In genomic region chr21:45306453-45306831, GRCh38 we compare ENCODE assay signal across 11 cellular contexts. TPM values are rescaled to one million over a fixed set of nuclear protein-coding genes. Genes with fewer than 3 reads are reported as not detected.
DNase-seq lines count a peak whose midpoint lies in the region; ATAC-seq and TF ChIP-seq lines count a peak whose summit lies in the region.
"Had no signal": no experiment of that assay in that cellular context is flagged by ENCODE, and none has a peak within 500 bp of the region (broad histone marks: within the 10 kb centered on the region; RNA-seq: fewer than 3 reads in every experiment).

No MANE protein-coding gene starts in this region.

- ATAC-seq in right cardiac atrium (no peak), upper lobe of left lung (ENCODE audit: low FRiP score in 2 of 2) (no peak), HG02642 (IDR thresholded peaks at IDR 0.05; ENCODE audit: poor library complexity, unreplicated experiment) (no peak)
- ATAC-seq: naive thymus-derived CD8-positive, alpha-beta T cell; stimulated activated effector memory CD8-positive, alpha-beta T cell treated with anti-CD3 and anti-CD28 coated beads, Interleukin-12 subunit alpha, Interleukin-12 subunit beta, amount 100 ng/mL, for 72 hours had no signal

- TF ChIP-seq CTCF in brain (conservative IDR thresholded peaks at IDR 0.05) (no peak), upper lobe of left lung (IDR thresholded peaks at IDR 0.05) (no peak)

- no peak overlapping the region for H3K9ac ChIP-seq in trophoblast cell (ENCODE audit: low read length)

- peak overlapping the region; percentile 40 for H2BK120ac ChIP-seq in trophoblast cell (ENCODE audit: insufficient read depth, low read length, poor library complexity)

- 84% methylated on average over 18 of the region's 18 CpGs for WGBS in right cardiac atrium
- WGBS in trophoblast cell (ENCODE audit: extremely low coverage, insufficient coverage, insufficient read length): no CpG with 5 or more reads among the region's 18 CpGs
- 88 to 89% methylated on average over 14 to 18 of the region's 18 CpGs for WGBS in upper lobe of left lung, 2 donors

- no peak overlapping the region for H3K18ac ChIP-seq in trophoblast cell (ENCODE audit: low read length)

- no peak overlapping the region for H3K23ac ChIP-seq in trophoblast cell (ENCODE audit: low read length)

- peak overlapping the region; percentile 12 for H4K8ac ChIP-seq in trophoblast cell (ENCODE audit: low read depth, low read length)

- H3K27ac Mint-ChIP-seq in brain: peak overlapping the region in 3 of 5 experiments; percentile 72 to 94 (median 78)
- H3K27ac Mint-ChIP-seq: stimulated activated effector memory CD8-positive, alpha-beta T cell treated with anti-CD3 and anti-CD28 coated beads, Interleukin-12 subunit alpha, Interleukin-12 subunit beta, amount 100 ng/mL, for 72 hours had no signal

- peaks cover 42% of the 10 kb centered on the region for H3K4me1 Mint-ChIP-seq in brain

- no peak overlapping the region for H3K4me2 ChIP-seq in trophoblast cell (ENCODE audit: low read length)

- H3K36me3 ChIP-seq in trophoblast cell (ENCODE audit: control insufficient read depth in 1 of 2, insufficient read depth in 2 of 2, low read length in 2 of 2): peaks cover 0 to under 1% of the 10 kb centered on the region in 2 experiments
- no peaks in the 10 kb centered on the region for H3K36me3 ChIP-seq in upper lobe of left lung

- peak overlapping the region; percentile 2 for H2BK5ac ChIP-seq in trophoblast cell (ENCODE audit: low read depth, low read length, poor library complexity)

- intact Hi-C loops in right cardiac atrium (cut with DNase I): loop anchor here in 1 of 4 donors (5.0 kb wide), 1 partner anchor 56 kb away; no protein-coding TSS in a partner anchor

- H3K4me3 ChIP-seq in right cardiac atrium (ENCODE audit: low read length) (no peak overlapping the region), trophoblast cell (ENCODE audit: low read depth, low read length) (no peak overlapping the region), upper lobe of left lung (no peak overlapping the region)

- H3K9me3 ChIP-seq in right cardiac atrium (ENCODE audit: control insufficient read depth, low read length): no peaks in the 10 kb centered on the region
- H3K9me3 ChIP-seq in trophoblast cell (ENCODE audit: insufficient read depth, low read depth, low read length): peaks cover 5% of the 10 kb centered on the region
- H3K9me3 ChIP-seq in upper lobe of left lung: no peaks in the 10 kb centered on the region

- DNase-seq in right cardiac atrium (peak in 2 of 3 donors; percentile 43 to 50), trophoblast cell (no peak), upper lobe of left lung (peak in 1 of 2 donors; percentile 71), NCI-H69 (lab: John Stamatoyannopoulos, UW) (no peak), NCI-H146 treated with DMSO at 0.1 percent for 48 hours (lab: John Stamatoyannopoulos, UW; ENCODE audit: unreplicated experiment) (no peak)
- DNase-seq: NCI-H446 treated with DMSO at 0.1 percent for 48 hours; stimulated activated CD4-positive, alpha-beta T cell treated with anti-CD3 and anti-CD28 coated beads, Interleukin-1b, Interleukin-23, amount 100 ng/mL, for 48 hours had no signal

- H2AFZ ChIP-seq in trophoblast cell (ENCODE audit: insufficient read depth, low read length, poor library complexity): no peak overlapping the region

- no peaks in the 10 kb centered on the region for H3K27me3 ChIP-seq in right cardiac atrium (ENCODE audit: control insufficient read depth, insufficient read depth)
- no peaks in the 10 kb centered on the region for H3K27me3 ChIP-seq in trophoblast cell (ENCODE audit: insufficient read depth, low read length)
- H3K27me3 ChIP-seq in upper lobe of left lung: no peaks in the 10 kb centered on the region

- peak overlapping the region; percentile 74 for H3K27ac ChIP-seq in right cardiac atrium (ENCODE audit: low read length)
- peak overlapping the region; percentile 13 for H3K27ac ChIP-seq in trophoblast cell (ENCODE audit: low read depth, low read length)
- H3K27ac ChIP-seq in upper lobe of left lung: peak overlapping the region; percentile 41 to 80 (median 70)

- H3K14ac ChIP-seq in trophoblast cell (ENCODE audit: low read length): peak overlapping the region; percentile 25

- no peak overlapping the region for H4K12ac ChIP-seq in trophoblast cell (ENCODE audit: low read depth, low read length)

- H3K4me1 ChIP-seq in right cardiac atrium (ENCODE audit: control insufficient read depth, insufficient read depth, low read length) (peaks cover 5% of the 10 kb centered on the region), trophoblast cell (ENCODE audit: control insufficient read depth in 1 of 2, insufficient read depth in 2 of 2, low read length in 2 of 2) (peaks cover 22 to 37% of the 10 kb centered on the region in 2 experiments), upper lobe of left lung (peaks cover 46 to 64% (median 52%) of the 10 kb centered on the region in 4 donors)

- peaks cover 3% of the 10 kb centered on the region for H3K79me2 ChIP-seq in trophoblast cell (ENCODE audit: control insufficient read depth, insufficient read depth, low read length, poor library complexity)

- peaks cover 0 to 8% (median 0%) of the 10 kb centered on the region in 5 experiments for H3K9me3 Mint-ChIP-seq in brain
- H3K9me3 Mint-ChIP-seq: naive thymus-derived CD8-positive, alpha-beta T cell; stimulated activated effector memory CD8-positive, alpha-beta T cell treated with anti-CD3 and anti-CD28 coated beads, Interleukin-12 subunit alpha, Interleukin-12 subunit beta, amount 100 ng/mL, for 72 hours had no signal

- TF ChIP-seq EP300 in upper lobe of left lung (IDR thresholded peaks at IDR 0.05): no peak

- no peak for TF ChIP-seq POLR2A in upper lobe of left lung (IDR thresholded peaks at IDR 0.05)

- H3K4me3 Mint-ChIP-seq in brain: no peak overlapping the region
- H3K4me3 Mint-ChIP-seq: naive thymus-derived CD8-positive, alpha-beta T cell; stimulated activated effector memory CD8-positive, alpha-beta T cell treated with anti-CD3 and anti-CD28 coated beads, Interleukin-12 subunit alpha, Interleukin-12 subunit beta, amount 100 ng/mL, for 72 hours had no signal

- H3K36me3 Mint-ChIP-seq in brain: no peaks in the 10 kb centered on the region
- H3K36me3 Mint-ChIP-seq: naive thymus-derived CD8-positive, alpha-beta T cell; stimulated activated effector memory CD8-positive, alpha-beta T cell treated with anti-CD3 and anti-CD28 coated beads, Interleukin-12 subunit alpha, Interleukin-12 subunit beta, amount 100 ng/mL, for 72 hours had no signal

- no peak overlapping the region for H3K4ac ChIP-seq in trophoblast cell (ENCODE audit: low read depth, low read length)

- peak overlapping the region; percentile 13 for H2AK5ac ChIP-seq in trophoblast cell (ENCODE audit: low read length)

- peaks cover 31% of the 10 kb centered on the region for H3K79me1 ChIP-seq in trophoblast cell (ENCODE audit: low read length)

- peak overlapping the region; percentile 0 for H2BK12ac ChIP-seq in trophoblast cell (ENCODE audit: low read length)

- H3K27me3 Mint-ChIP-seq in brain: peaks cover 5% of the 10 kb centered on the region

- peak overlapping the region; percentile 38 for H4K91ac ChIP-seq in trophoblast cell (ENCODE audit: low read depth, low read length)

RNA-seq across cellular contexts. Expression of gene POFUT2, which starts 18.7 kb away (rescaled TPM):
- polyA plus RNA-seq in brain (ENCODE audit: insufficient read depth, low read depth, low replicate concordance) (11.5 TPM), right cardiac atrium (14.1 TPM)
- total RNA-seq in right cardiac atrium (10 to 100 TPM; 16.0 to 20.3 (median 19.1) TPM), upper lobe of left lung (10 to 100 TPM; 19.9 to 89.1 (median 32.5) TPM)
- 33.1 and 33.8 TPM in 2 replicates for polyA plus RNA-seq in trophoblast cell (2013)

Comparison
In these comparisons a context has a peak if more than half of its experiments do, and no peak if none do; other contexts are left out.
1. DNase-seq: peak in right cardiac atrium (2 of 3); none in trophoblast cell (0 of 2), NCI-H69 (single experiment) and NCI-H146 treated with DMSO at 0.1 percent for 48 hours (single experiment).
2. H3K27ac ChIP-seq: peak in every context shown above with its lines; median percentile 74 in right cardiac atrium; 70 in upper lobe of left lung; 13 in trophoblast cell.